In the genomic region with DNA sequence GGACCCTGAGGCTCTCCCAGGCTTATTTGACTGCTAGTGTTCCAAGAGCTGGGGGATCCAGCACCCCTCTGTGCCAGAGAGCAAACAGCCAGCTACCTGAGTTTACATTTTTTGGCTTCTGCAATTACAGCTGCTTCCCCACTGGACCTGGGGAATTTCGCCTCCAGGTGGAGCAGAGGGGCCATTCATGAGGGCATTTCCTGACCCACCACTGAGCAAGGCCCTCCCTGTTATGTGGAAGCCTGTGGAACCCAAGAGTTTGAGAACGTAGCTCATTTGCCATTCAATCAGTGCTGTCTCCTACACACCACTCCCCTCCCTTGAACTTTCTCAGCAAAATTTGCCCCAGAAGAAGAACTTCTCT, we compare ENCODE assay signal across 20 cellular contexts. TPM values are rescaled to one million over a fixed set of nuclear protein-coding genes. Genes with fewer than 3 reads are reported as not detected.
DNase-seq lines count a peak whose midpoint lies in the region; ATAC-seq and TF ChIP-seq lines count a peak whose summit lies in the region.
"Had no signal": no experiment of that assay in that cellular context is flagged by ENCODE, and none has a peak within 500 bp of the region (broad histone marks: within the 10 kb centered on the region; RNA-seq: fewer than 3 reads in every experiment).

No MANE protein-coding gene starts in this region.

- no TSS peak for BruUV-seq in HCT116 (replicated peaks; lab: Mats Ljungman, UMichigan)
- BruUV-seq in Calu3 (replicated peaks; lab: Mats Ljungman, UMichigan): no TSS peak

- H3K9me3 Mint-ChIP-seq in endodermal cell (no peaks in the 10 kb centered on the region), Calu3 (ENCODE audit: low read depth, unreplicated experiment) (no peaks in the 10 kb centered on the region)
- H3K9me3 Mint-ChIP-seq: CD4-positive, alpha-beta T cell had no signal

- no peaks in the 10 kb centered on the region for H3K9me3 ChIP-seq in HCT116 (ENCODE audit: control insufficient read depth in 1 of 2, insufficient read depth in 1 of 2, low read depth in 1 of 2, low read length in 2 of 2)
- H3K9me3 ChIP-seq in endodermal cell (ENCODE audit: control insufficient read depth, low read length): no peaks in the 10 kb centered on the region
- H3K9me3 ChIP-seq: BE2C, HAP-1 had no signal

- H2AK5ac ChIP-seq in mesendoderm (ENCODE audit: low read length): no peak overlapping the region

- TF ChIP-seq CTCF in HCT116 (IDR thresholded peaks at IDR 0.05 in 2 of 3, conservative IDR thresholded peaks at IDR 0.05 in 1 of 3; ENCODE audit: borderline replicate concordance in 1 of 3, insufficient read depth in 1 of 3, low read depth in 2 of 3, low read length in 2 of 3) (peak; percentile 34 to 46 (median 40); a peak in 4 of 6 replicates), endodermal cell (conservative IDR thresholded peaks at IDR 0.05) (peak; percentile 75), Calu3 (IDR thresholded peaks at IDR 0.05; ENCODE audit: unreplicated experiment) (no peak)

- intact Hi-C loops in HCT116 (cut with micrococcal nuclease): loop anchor here (1.0 kb wide), 1 partner anchor 193 kb away; no protein-coding TSS in a partner anchor
- intact Hi-C loops in Calu3 (cut with micrococcal nuclease; ENCODE audit: unreplicated experiment): no loop called here

- RAD21 ChIA-PET in HCT116 (lab: Charles Lee; ENCODE audit: low non-redundant PET in 1 of 2, low total read pairs in 2 of 2, uncharacterized antibody in 2 of 2, unreplicated experiment in 2 of 2): interaction anchor here in 1 of 2 experiments (1.1 kb wide), 1 partner anchor 161 kb away, joined by 3 read pairs; no protein-coding TSS in a partner anchor

- H3K4me3 Mint-ChIP-seq in endodermal cell (no peak overlapping the region), Calu3 (ENCODE audit: low read depth, unreplicated experiment) (no peak overlapping the region)
- H3K4me3 Mint-ChIP-seq: CD4-positive, alpha-beta T cell had no signal

- no peaks in the 10 kb centered on the region for H3K9me2 ChIP-seq in HCT116 (ENCODE audit: insufficient read depth)

- 68 to 71% methylated on average over 1 to 2 of the region's 2 CpGs for WGBS in endodermal cell (ENCODE audit: insufficient coverage in 1 of 2, insufficient read length in 1 of 2), 2 experiments
- WGBS in mesendoderm (ENCODE audit: extremely low coverage, insufficient coverage, low lambda C conversion rate): no CpG with 5 or more reads among the region's 2 CpGs

- peak; percentile 59 for TF ChIP-seq RAD21 in HCT116 (IDR thresholded peaks at IDR 0.05; ENCODE audit: low read depth)

- H3K4me1 ChIP-seq in HCT116 (ENCODE audit: control insufficient read depth in 1 of 2, insufficient read depth in 2 of 2, low read length in 2 of 2) (no peaks in the 10 kb centered on the region), endodermal cell (ENCODE audit: control insufficient read depth, insufficient read depth, low read length) (no peaks in the 10 kb centered on the region), mesendoderm (ENCODE audit: control insufficient read depth, low read depth, low read length) (no peaks in the 10 kb centered on the region)
- H3K4me1 ChIP-seq: BE2C had no signal

- peaks cover 2% of the 10 kb centered on the region for H3K27me3 Mint-ChIP-seq in endodermal cell (ENCODE audit: insufficient read depth)
- no peaks in the 10 kb centered on the region for H3K27me3 Mint-ChIP-seq in Calu3 (ENCODE audit: unreplicated experiment)

- no peak overlapping the region for H2BK120ac ChIP-seq in mesendoderm (ENCODE audit: low read depth, low read length)

- H3K23ac ChIP-seq in mesendoderm (ENCODE audit: low read length): no peak overlapping the region

- DNase-seq in DMS53 (lab: John Stamatoyannopoulos, UW): peak; percentile 28
- no peak for DNase-seq in DMS53 treated with DMSO at 0.1 percent for 48 hours (lab: John Stamatoyannopoulos, UW; ENCODE audit: unreplicated experiment)
- DNase-seq in HCT116 (ENCODE audit: low read depth, low spot score): no peak
- DNase-seq in endodermal cell: peak; percentile 83
- peak; percentile 73 for DNase-seq in mesendoderm
- no peak for DNase-seq in Calu3
- no peak for DNase-seq in NCI-H2196 treated with DMSO at 0.1 percent for 48 hours (lab: John Stamatoyannopoulos, UW; ENCODE audit: unreplicated experiment)
- DNase-seq in stimulated activated naive CD8-positive, alpha-beta T cell treated with anti-CD3 and anti-CD28 coated beads, Interleukin-15, Interleukin-2, amounts not matched to agents 100 U/mL and 50 U/mL, for 24 hours: no peak
- DNase-seq: 8988T; BE2C; CD4-positive, alpha-beta T cell; MV-4-11; NCI-H1417 treated with DMSO at 0.1 percent for 48 hours; NCI-H1930; NCI-H446 treated with DMSO at 0.1 percent for 48 hours; NCI-H748 treated with DMSO at 0.1 percent for 48 hours; Right ventricle myocardium superior had no signal

- no peaks in the 10 kb centered on the region for H4K20me1 ChIP-seq in HCT116 (ENCODE audit: insufficient read depth)

- no peaks in the 10 kb centered on the region for H3K79me2 ChIP-seq in HCT116 (ENCODE audit: insufficient read depth, low read length)
- H3K79me2 ChIP-seq in mesendoderm (ENCODE audit: control insufficient read depth, insufficient read depth, low read length): no peaks in the 10 kb centered on the region

- H3K56ac ChIP-seq in mesendoderm (ENCODE audit: low read length): no peak overlapping the region

- H3K27me3 ChIP-seq in HCT116 (ENCODE audit: insufficient read depth, low read length) (no peaks in the 10 kb centered on the region), endodermal cell (ENCODE audit: control insufficient read depth, insufficient read depth, low read length, poor library complexity, severe bottlenecking) (no peaks in the 10 kb centered on the region), mesendoderm (ENCODE audit: insufficient read depth, low read length, poor library complexity) (no peaks in the 10 kb centered on the region)
- H3K27me3 ChIP-seq: BE2C had no signal

- no peak for TF ChIP-seq POLR2A in HCT116 (IDR thresholded peaks at IDR 0.05; ENCODE audit: borderline replicate concordance, extremely low read depth, insufficient read depth, insufficient read length)

- no peak overlapping the region for H2BK5ac ChIP-seq in mesendoderm (ENCODE audit: low read length)

- H4K5ac ChIP-seq in mesendoderm (ENCODE audit: low read length): no peak overlapping the region

- no peak overlapping the region for H2BK15ac ChIP-seq in mesendoderm (replicated peaks; ENCODE audit: low read depth)

- H3K36me3 ChIP-seq in HCT116 (ENCODE audit: control insufficient read depth in 1 of 2, insufficient read depth in 2 of 2, low read length in 2 of 2) (no peaks in the 10 kb centered on the region), endodermal cell (ENCODE audit: control insufficient read depth, insufficient read depth, low read length) (no peaks in the 10 kb centered on the region), mesendoderm (ENCODE audit: control insufficient read depth, insufficient read depth, low read length) (no peaks in the 10 kb centered on the region)
- H3K36me3 ChIP-seq: BE2C, HAP-1 had no signal

- POLR2A ChIA-PET in HCT116 (lab: Charles Lee): no interaction called here

- H3K27ac ChIP-seq in HCT116 (ENCODE audit: low read depth, low read length): no peak overlapping the region
- H3K27ac ChIP-seq in endodermal cell (ENCODE audit: low read depth, low read length): no peak overlapping the region
- no peak overlapping the region for H3K27ac ChIP-seq in mesendoderm (ENCODE audit: low read depth, low read length)
- H3K27ac ChIP-seq: HL-60, SK-N-MC had no signal

- peak; percentile 64; the same call in 1 of the 2 replicates for ATAC-seq in HCT116
- no peak for ATAC-seq in stimulated activated naive CD8-positive, alpha-beta T cell treated with anti-CD3 and anti-CD28 coated beads, Interleukin-15, Interleukin-2, amounts not matched to agents 100 U/mL and 50 U/mL, for 24 hours

- H3K27ac Mint-ChIP-seq in endodermal cell (no peak overlapping the region), Calu3 (ENCODE audit: unreplicated experiment) (no peak overlapping the region)
- H3K27ac Mint-ChIP-seq: CD4-positive, alpha-beta T cell had no signal

- H3K4me3 ChIP-seq in HCT116 (replicated peaks in 1 of 2; ENCODE audit: low read depth in 1 of 2, low read length in 2 of 2): no peak overlapping the region
- H3K4me3 ChIP-seq in endodermal cell (ENCODE audit: low read length): no peak overlapping the region
- no peak overlapping the region for H3K4me3 ChIP-seq in mesendoderm (ENCODE audit: low read length)
- H3K4me3 ChIP-seq: HAP-1, SK-N-MC had no signal

- no peak overlapping the region for H4K8ac ChIP-seq in mesendoderm (ENCODE audit: low read depth, low read length)

- H3K36me3 Mint-ChIP-seq in endodermal cell (ENCODE audit: low read depth) (no peaks in the 10 kb centered on the region), Calu3 (ENCODE audit: insufficient read depth, unreplicated experiment) (no peaks in the 10 kb centered on the region)

- H3K4me2 ChIP-seq in HCT116 (ENCODE audit: low read length) (no peak overlapping the region), mesendoderm (ENCODE audit: low read length) (no peak overlapping the region)

- H3K18ac ChIP-seq in mesendoderm (ENCODE audit: low read length): no peak overlapping the region

- no peak overlapping the region for H3K9ac ChIP-seq in HCT116 (ENCODE audit: low read length)
- H3K9ac ChIP-seq in endodermal cell (ENCODE audit: extremely low read depth, low read length, poor library complexity, severe bottlenecking): no peak overlapping the region
- H3K9ac ChIP-seq in mesendoderm (ENCODE audit: low read length): no peak overlapping the region

- H3K4me1 Mint-ChIP-seq in endodermal cell: peaks cover 20% of the 10 kb centered on the region
- peaks cover 7% of the 10 kb centered on the region for H3K4me1 Mint-ChIP-seq in Calu3 (ENCODE audit: low read depth, unreplicated experiment)

- H3K79me1 ChIP-seq in mesendoderm (ENCODE audit: low read length): no peaks in the 10 kb centered on the region

- CTCF ChIA-PET in HCT116 (lab: Charles Lee) (interaction anchor here (0.7 to 1.2 kb wide), 3 partner anchors 18 to 193 kb away, joined by 3 to 5 read pairs (median 5); no protein-coding TSS in a partner anchor), Calu3 (lab: Charles Lee) (no interaction called here)

- H3K4ac ChIP-seq in mesendoderm (ENCODE audit: low read depth, low read length): no peak overlapping the region

- no peak overlapping the region for H2AFZ ChIP-seq in HCT116 (ENCODE audit: low read depth, low read length, poor library complexity, severe bottlenecking)

TF ChIP-seq in HCT116, 20 proteins besides CTCF, POLR2A, EP300 and RAD21 (continues in another document):
- TF ChIP-seq ZNF274 (IDR thresholded peaks at IDR 0.05; ENCODE audit: low read depth, low read length) (no peak), ELF1 (IDR thresholded peaks at IDR 0.05; ENCODE audit: borderline replicate concordance, low read depth) (no peak)
- TF ChIP-seq, protein P1, sequence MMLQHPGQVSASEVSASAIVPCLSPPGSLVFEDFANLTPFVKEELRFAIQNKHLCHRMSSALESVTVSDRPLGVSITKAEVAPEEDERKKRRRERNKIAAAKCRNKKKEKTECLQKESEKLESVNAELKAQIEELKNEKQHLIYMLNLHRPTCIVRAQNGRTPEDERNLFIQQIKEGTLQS (IDR thresholded peaks at IDR 0.05): no peak

RNA-seq across cellular contexts. Expression of a gene that starts 42.7 kb away (rescaled TPM):
- total RNA-seq in HCT116 (2021; ENCODE audit: unreplicated experiment) (16.6 TPM), endodermal cell (10 to 100 TPM; 12.1 TPM), Calu3 (2022) (43.6 and 47.6 TPM in 2 replicates)
- 20.3 and 22.4 TPM in 2 replicates for polyA plus RNA-seq in HCT116 (2012)
- 10.0 TPM for polyA plus RNA-seq in endodermal cell (2013, experiment 1 of 2)
- 9.6 TPM for polyA plus RNA-seq in endodermal cell (2013, experiment 2 of 2)
- polyA plus RNA-seq in mesendoderm (2013, experiment 1 of 2): 3.1 TPM
- polyA plus RNA-seq in mesendoderm (2013, experiment 2 of 2): 3.1 TPM
- total RNA-seq: CD4-positive, alpha-beta T cell had no signal

Comparison
In these comparisons a context has a peak if more than half of its experiments do, and no peak if none do; other contexts are left out.
1. DNase-seq: peak in DMS53 (single experiment), endodermal cell (single experiment) and mesendoderm (single experiment); none in DMS53 treated with DMSO at 0.1 percent for 48 hours (single experiment), HCT116 (single experiment), Calu3 (single experiment), NCI-H2196 treated with DMSO at 0.1 percent for 48 hours (single experiment) and stimulated activated naive CD8-positive, alpha-beta T cell treated with anti-CD3 and anti-CD28 coated beads, Interleukin-15, Interleukin-2, amounts not matched to agents 100 U/mL and 50 U/mL, for 24 hours (single experiment).